ENCODE assay signal across 1 cellular context in the genomic region with DNA sequence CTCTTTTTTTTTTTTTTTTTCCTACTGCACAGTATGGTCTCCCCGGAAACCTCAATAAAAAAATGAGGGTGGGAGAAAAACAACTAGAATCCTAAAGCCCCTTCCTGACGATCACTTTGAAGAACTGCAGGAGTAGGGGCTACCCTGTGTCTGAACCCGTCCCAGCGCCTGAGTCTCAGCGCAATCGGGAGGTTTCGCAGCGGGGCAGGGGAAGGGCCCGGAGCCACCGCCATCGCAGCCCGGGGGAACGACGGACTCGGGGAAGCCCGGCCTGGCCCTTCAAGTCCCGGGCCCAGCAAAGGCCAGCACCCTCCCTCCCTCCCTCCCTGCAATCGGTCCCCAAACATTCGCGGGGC.
TF ChIP-seq lines count a peak whose summit lies in the region.

No MANE protein-coding gene starts in this region.

TF ChIP-seq in H1, 55 proteins besides CTCF, POLR2A, EP300 and RAD21:
- TF ChIP-seq PHF8 (conservative IDR thresholded peaks at IDR 0.05; ENCODE audit: low read depth, low read length) (no peak), CHD7 (IDR thresholded peaks at IDR 0.05; ENCODE audit: insufficient replicate concordance, low read length) (no peak), RXRA (IDR thresholded peaks at IDR 0.05; ENCODE audit: insufficient read depth, low read depth, low read length) (no peak), RNF2 (IDR thresholded peaks at IDR 0.05; ENCODE audit: borderline replicate concordance, low read depth, low read length, missing control alignments, poor library complexity, severe bottlenecking) (no peak), SIN3A (conservative IDR thresholded peaks at IDR 0.05 in 1 of 2, IDR thresholded peaks at IDR 0.05 in 1 of 2; ENCODE audit: low read depth in 1 of 2, low read length in 2 of 2) (no peak), HDAC6 (IDR thresholded peaks at IDR 0.05; ENCODE audit: low read depth, low read length) (no peak), SP4 (IDR thresholded peaks at IDR 0.05; ENCODE audit: low read length) (no peak), NANOG (IDR thresholded peaks at IDR 0.05; ENCODE audit: insufficient read depth, low read depth, low read length, poor library complexity, severe bottlenecking) (no peak), POU5F1 (IDR thresholded peaks at IDR 0.05; ENCODE audit: low read depth, low read length) (no peak), BACH1 (IDR thresholded peaks at IDR 0.05; ENCODE audit: low read length) (no peak), YY1 (IDR thresholded peaks at IDR 0.05; ENCODE audit: low read depth, low read length) (no peak), GTF2F1 (IDR thresholded peaks at IDR 0.05; ENCODE audit: borderline replicate concordance, low read depth, low read length) (no peak), HDAC2 (IDR thresholded peaks at IDR 0.05; ENCODE audit: borderline replicate concordance in 1 of 2, low read depth in 2 of 2, low read length in 2 of 2) (no peak), SUZ12 (IDR thresholded peaks at IDR 0.05; ENCODE audit: low read length) (no peak)
- TF ChIP-seq, protein P1, sequence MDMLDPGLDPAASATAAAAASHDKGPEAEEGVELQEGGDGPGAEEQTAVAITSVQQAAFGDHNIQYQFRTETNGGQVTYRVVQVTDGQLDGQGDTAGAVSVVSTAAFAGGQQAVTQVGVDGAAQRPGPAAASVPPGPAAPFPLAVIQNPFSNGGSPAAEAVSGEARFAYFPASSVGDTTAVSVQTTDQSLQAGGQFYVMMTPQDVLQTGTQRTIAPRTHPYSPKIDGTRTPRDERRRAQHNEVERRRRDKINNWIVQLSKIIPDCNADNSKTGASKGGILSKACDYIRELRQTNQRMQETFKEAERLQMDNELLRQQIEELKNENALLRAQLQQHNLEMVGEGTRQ (IDR thresholded peaks at IDR 0.05; ENCODE audit: low read length), result no peak
- TF ChIP-seq, protein P2, sequence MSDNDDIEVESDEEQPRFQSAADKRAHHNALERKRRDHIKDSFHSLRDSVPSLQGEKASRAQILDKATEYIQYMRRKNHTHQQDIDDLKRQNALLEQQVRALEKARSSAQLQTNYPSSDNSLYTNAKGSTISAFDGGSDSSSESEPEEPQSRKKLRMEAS (IDR thresholded peaks at IDR 0.05), result no peak
